In the genomic region with DNA sequence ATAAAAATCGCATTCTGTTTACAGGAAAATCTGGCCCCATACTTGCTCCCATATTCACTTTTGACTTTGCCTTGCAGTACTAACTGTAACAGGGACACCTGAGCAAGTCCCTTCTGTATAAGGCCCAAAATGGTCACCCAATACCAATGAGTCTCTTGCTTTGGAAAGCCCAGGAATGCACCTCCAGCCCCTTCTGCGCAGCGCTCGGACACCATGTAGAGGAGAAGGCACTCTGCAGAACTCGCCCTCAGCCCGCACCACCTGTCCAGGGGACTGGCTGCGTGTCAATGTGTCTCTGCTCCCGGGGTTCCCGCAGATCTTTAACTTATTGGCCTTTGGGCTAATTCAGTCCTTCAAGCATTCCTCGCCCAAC, we compare ENCODE assay signal across 1 cellular context.
TF ChIP-seq lines count a peak whose summit lies in the region.

No MANE protein-coding gene starts in this region.

TF ChIP-seq in IMR-90, 13 proteins besides CTCF, POLR2A, EP300 and RAD21:
- TF ChIP-seq, protein P1, sequence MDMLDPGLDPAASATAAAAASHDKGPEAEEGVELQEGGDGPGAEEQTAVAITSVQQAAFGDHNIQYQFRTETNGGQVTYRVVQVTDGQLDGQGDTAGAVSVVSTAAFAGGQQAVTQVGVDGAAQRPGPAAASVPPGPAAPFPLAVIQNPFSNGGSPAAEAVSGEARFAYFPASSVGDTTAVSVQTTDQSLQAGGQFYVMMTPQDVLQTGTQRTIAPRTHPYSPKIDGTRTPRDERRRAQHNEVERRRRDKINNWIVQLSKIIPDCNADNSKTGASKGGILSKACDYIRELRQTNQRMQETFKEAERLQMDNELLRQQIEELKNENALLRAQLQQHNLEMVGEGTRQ (IDR thresholded peaks at IDR 0.05; ENCODE audit: low read depth, low read length) = no peak
- TF ChIP-seq MAFK (IDR thresholded peaks at IDR 0.05; ENCODE audit: low read depth, low read length) (no peak), MXI1 (IDR thresholded peaks at IDR 0.05; ENCODE audit: borderline replicate concordance, low read depth, low read length) (no peak), FOS (IDR thresholded peaks at IDR 0.05; ENCODE audit: low read depth, low read length) (no peak), MAZ (IDR thresholded peaks at IDR 0.05; ENCODE audit: borderline replicate concordance, low read depth, low read length) (no peak), CEBPB (IDR thresholded peaks at IDR 0.05; ENCODE audit: low read depth, low read length) (no peak), RFX5 (IDR thresholded peaks at IDR 0.05; ENCODE audit: low read depth, low read length) (no peak), NFE2L2 (IDR thresholded peaks at IDR 0.05; ENCODE audit: low read depth, low read length) (no peak), SMC3 (IDR thresholded peaks at IDR 0.05; ENCODE audit: low read depth, low read length) (no peak), BHLHE40 (IDR thresholded peaks at IDR 0.05; ENCODE audit: low read depth, low read length) (no peak), CHD1 (IDR thresholded peaks at IDR 0.05; ENCODE audit: low read depth, low read length) (no peak), RCOR1 (IDR thresholded peaks at IDR 0.05; ENCODE audit: insufficient replicate concordance, low read length) (no peak)
- TF ChIP-seq, protein P2, sequence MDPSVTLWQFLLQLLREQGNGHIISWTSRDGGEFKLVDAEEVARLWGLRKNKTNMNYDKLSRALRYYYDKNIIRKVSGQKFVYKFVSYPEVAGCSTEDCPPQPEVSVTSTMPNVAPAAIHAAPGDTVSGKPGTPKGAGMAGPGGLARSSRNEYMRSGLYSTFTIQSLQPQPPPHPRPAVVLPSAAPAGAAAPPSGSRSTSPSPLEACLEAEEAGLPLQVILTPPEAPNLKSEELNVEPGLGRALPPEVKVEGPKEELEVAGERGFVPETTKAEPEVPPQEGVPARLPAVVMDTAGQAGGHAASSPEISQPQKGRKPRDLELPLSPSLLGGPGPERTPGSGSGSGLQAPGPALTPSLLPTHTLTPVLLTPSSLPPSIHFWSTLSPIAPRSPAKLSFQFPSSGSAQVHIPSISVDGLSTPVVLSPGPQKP (IDR thresholded peaks at IDR 0.05; ENCODE audit: borderline replicate concordance, low read depth, low read length) = no peak
TF ChIP-seq in IMR-90: peak in this region for 0.
